In genomic region chr10:110504111-110504735, GRCh38 we compare ENCODE assay signal across 7 cellular contexts. TPM values are rescaled to one million over a fixed set of nuclear protein-coding genes. Genes with fewer than 3 reads are reported as not detected.
DNase-seq lines count a peak whose midpoint lies in the region; ATAC-seq, FAIRE-seq and TF ChIP-seq lines count a peak whose summit lies in the region.

No MANE protein-coding gene starts in this region.

- H4K20me1 ChIP-seq in SK-N-SH (ENCODE audit: insufficient read depth), result peaks cover 11% of the 10 kb centered on the region
- peaks cover 9% of the 10 kb centered on the region for H4K20me1 ChIP-seq in GM12878 (ENCODE audit: control insufficient read depth, insufficient read depth)

- peak; percentile 65 for ATAC-seq in GM18909 (IDR thresholded peaks at IDR 0.05; ENCODE audit: poor library complexity, unreplicated experiment)
- ATAC-seq in HG02973 (IDR thresholded peaks at IDR 0.05; ENCODE audit: unreplicated experiment), result peak; percentile 59
- ATAC-seq in GM12878, result peak; percentile 44
- peak; percentile 59 for ATAC-seq in lung (ENCODE audit: insufficient read depth, low FRiP score)

- H3K4me3 ChIP-seq in SK-N-SH (ENCODE audit: low read depth in 2 of 2, low read length in 1 of 2), result peak overlapping the region in 1 of 2 experiments; percentile 24; a peak in 1 of 4 replicates
- H3K4me3 ChIP-seq in GM12878, result peak overlapping the region; percentile 95
- H3K4me3 ChIP-seq in lung, result no peak overlapping the region
- no peak overlapping the region for H3K4me3 ChIP-seq in tibial artery

- FAIRE-seq in GM12878 (lab: Jason Lieb, UNC), result peak; percentile 94

- H3K4me2 ChIP-seq in SK-N-SH, result peak overlapping the region; percentile 82
- H3K4me2 ChIP-seq in GM12878 (ENCODE audit: control insufficient read depth, insufficient read depth), result peak overlapping the region; percentile 30

- intact Hi-C loops in GM12878 (cut with micrococcal nuclease; ENCODE audit: unreplicated experiment) (loop anchor here (1.0 to 10.0 kb wide), 4 partner anchors 25 to 419 kb away; partner anchors contain the start of gene PDCD4), tibial artery (cut with DNase I; ENCODE audit: low total_unique reads) (no loop called here)

- RAD21 ChIA-PET in GM12878 (lab: Charles Lee; ENCODE audit: unreplicated experiment), result interaction anchor here (0.7 to 11.3 kb wide), 18 partner anchors 8 to 194 kb away, joined by 3 to 325 read pairs (median 8); no protein-coding TSS in a partner anchor

- WGBS in SK-N-SH (ENCODE audit: low lambda C conversion rate), result 38% methylated on average over 4 of the region's 4 CpGs
- 0% methylated on average over 4 of the region's 4 CpGs for WGBS in GM12878 (ENCODE audit: insufficient coverage, insufficient replicate concordance, low lambda C conversion rate, missing lambda C conversion rate)
- WGBS in lung, 2 donors, result 4 to 6% methylated on average over 4 of the region's 4 CpGs

- in situ Hi-C loops in GM12878 (cut with MboI), result loop anchor here (5.0 kb wide), 1 partner anchor 147 kb away; no protein-coding TSS in a partner anchor

- TF ChIP-seq CTCF in SK-N-SH (IDR thresholded peaks at IDR 0.05), result no peak
- TF ChIP-seq CTCF in GM12878 (IDR thresholded peaks at IDR 0.05 in 2 of 3, conservative IDR thresholded peaks at IDR 0.05 in 1 of 3; ENCODE audit: control insufficient read depth in 2 of 3, extremely low read depth in 1 of 3, insufficient read depth in 1 of 3, low read depth in 3 of 3, low read length in 3 of 3), result no peak
- no peak for TF ChIP-seq CTCF in lung (IDR thresholded peaks at IDR 0.05; ENCODE audit: control extremely low read depth, extremely low read depth)
- no peak for TF ChIP-seq CTCF in tibial artery (IDR thresholded peaks at IDR 0.05)

- H3K79me2 ChIP-seq in SK-N-SH (ENCODE audit: insufficient read depth) (peaks cover 90% of the 10 kb centered on the region), GM12878 (ENCODE audit: control insufficient read depth, insufficient read depth, low read length) (peaks cover 66% of the 10 kb centered on the region)

- no peaks in the 10 kb centered on the region for H3K9me2 ChIP-seq in SK-N-SH

- H3K4me1 ChIP-seq in SK-N-SH (ENCODE audit: control insufficient read depth in 1 of 2, insufficient read depth in 2 of 2, low read depth in 1 of 2, low read length in 1 of 2) (peaks cover 39 to 41% of the 10 kb centered on the region in 2 experiments), GM12878 (ENCODE audit: control insufficient read depth, insufficient read depth, low read length) (peaks cover 49% of the 10 kb centered on the region), lung (ENCODE audit: control insufficient read depth in 2 of 2, insufficient read depth in 2 of 2, low read length in 2 of 2) (peaks cover 31 to 63% of the 10 kb centered on the region in 2 donors), tibial artery (peaks cover 0 to 41% (median 14%) of the 10 kb centered on the region in 4 donors)

- SMC1A ChIA-PET in GM12878 (lab: Charles Lee; ENCODE audit: uncharacterized antibody, unreplicated experiment), result interaction anchor here (0.6 to 14.7 kb wide), 31 partner anchors 8 to 198 kb away, joined by 3 to 261 read pairs (median 4); partner anchors contain the start of gene SMNDC1

- CTCF ChIA-PET in SK-N-SH (lab: Yijun Ruan, JAX), result interaction anchor here (0.9 to 2.3 kb wide), 2 partner anchors 150 to 168 kb away, joined by 3 to 10 read pairs; no protein-coding TSS in a partner anchor
- CTCF ChIA-PET in GM12878 (lab: Yijun Ruan, JAX), result interaction anchor here (1.0 to 16.7 kb wide), 12 partner anchors 12 to 301 kb away, joined by 3 to 251 read pairs (median 5); no protein-coding TSS in a partner anchor

- POLR2A ChIA-PET in SK-N-SH (lab: Yijun Ruan, JAX), result no interaction called here
- POLR2A ChIA-PET in GM12878 (lab: Charles Lee), result interaction anchor here (0.9 to 7.8 kb wide), 10 partner anchors 8 to 180 kb away, joined by 3 to 102 read pairs (median 10); no protein-coding TSS in a partner anchor

- TF ChIP-seq RAD21 in SK-N-SH (IDR thresholded peaks at IDR 0.05; ENCODE audit: low read length), result no peak
- TF ChIP-seq RAD21 in GM12878 (IDR thresholded peaks at IDR 0.05; ENCODE audit: insufficient read depth, low read depth, low read length), result peak; percentile 16; the same call in 1 of the 2 replicates

- H3K9ac ChIP-seq in SK-N-SH (peak overlapping the region; percentile 17; the same call in 1 of the 2 replicates), GM12878 (ENCODE audit: control insufficient read depth, insufficient read depth, low read length) (peak overlapping the region; percentile 54; the same call in 1 of the 2 replicates)

- H3K36me3 ChIP-seq in SK-N-SH (replicated peaks in 1 of 2; ENCODE audit: control insufficient read depth in 1 of 2, insufficient read depth in 2 of 2, low read length in 1 of 2) (peaks cover 14 to 29% of the 10 kb centered on the region in 2 experiments), GM12878 (ENCODE audit: control insufficient read depth in 2 of 2, insufficient read depth in 2 of 2, low read length in 1 of 2) (peaks cover 21 to 32% of the 10 kb centered on the region in 2 experiments), lung (ENCODE audit: control insufficient read depth in 2 of 2, insufficient read depth in 2 of 2, low read length in 2 of 2) (peaks cover 7 to 10% of the 10 kb centered on the region in 2 donors), tibial artery (peaks cover 0 to 14% (median 0%) of the 10 kb centered on the region in 3 donors)

- H3K9me3 ChIP-seq in SK-N-SH, result no peaks in the 10 kb centered on the region
- no peaks in the 10 kb centered on the region for H3K9me3 ChIP-seq in GM12878 (replicated peaks; ENCODE audit: control insufficient read depth, insufficient read depth, low read length)
- no peaks in the 10 kb centered on the region for H3K9me3 ChIP-seq in lung (ENCODE audit: control insufficient read depth in 2 of 2, insufficient read depth in 1 of 2, low read length in 1 of 2)
- no peaks in the 10 kb centered on the region for H3K9me3 ChIP-seq in tibial artery

- TF ChIP-seq EP300 in SK-N-SH (IDR thresholded peaks at IDR 0.05; ENCODE audit: borderline replicate concordance in 1 of 2, low read depth in 1 of 2, low read length in 1 of 2) (peak in 1 of 2 experiments; percentile 38; a peak in 1 of 4 replicates), GM12878 (IDR thresholded peaks at IDR 0.05; ENCODE audit: borderline replicate concordance in 1 of 2, control insufficient read depth in 1 of 2, low read depth in 2 of 2, low read length in 2 of 2) (peak; percentile 43 to 66; a peak in 2 of 4 replicates)

- DNase-seq in SK-N-SH, result no peak
- DNase-seq in GM12878 (ENCODE audit: low read depth, low spot score), result peak; percentile 93
- DNase-seq in lung (ENCODE audit: low spot score), result peak; percentile 65
- DNase-seq in tibial artery, result peak; percentile 47 to 70
- DNase-seq in D341Med (ENCODE audit: low spot score), result no peak

- H3K27me3 ChIP-seq in SK-N-SH (ENCODE audit: insufficient read depth) (no peaks in the 10 kb centered on the region), GM12878 (replicated peaks in 1 of 2; ENCODE audit: control insufficient read depth in 2 of 2, insufficient read depth in 2 of 2, low read length in 1 of 2) (no peaks in the 10 kb centered on the region), lung (ENCODE audit: control insufficient read depth, insufficient read depth) (no peaks in the 10 kb centered on the region), tibial artery (no peaks in the 10 kb centered on the region)

- peaks cover 32% of the 10 kb centered on the region for H3F3A ChIP-seq in SK-N-SH (replicated peaks; ENCODE audit: insufficient read depth)

- peak overlapping the region; percentile 80 to 90 for H3K27ac ChIP-seq in SK-N-SH (ENCODE audit: low read depth in 2 of 2, low read length in 1 of 2)
- H3K27ac ChIP-seq in GM12878 (ENCODE audit: control insufficient read depth, insufficient read depth), result peak overlapping the region; percentile 91
- peak overlapping the region; percentile 74 to 81 for H3K27ac ChIP-seq in lung (ENCODE audit: low read depth in 1 of 2, low read length in 1 of 2)
- H3K27ac ChIP-seq in tibial artery, result no peak overlapping the region

- TF ChIP-seq POLR2A in GM12878 (IDR thresholded peaks at IDR 0.05; ENCODE audit: low read depth, low read length), result no peak

- no peak overlapping the region for H2AFZ ChIP-seq in SK-N-SH (ENCODE audit: low read depth)
- H2AFZ ChIP-seq in GM12878 (ENCODE audit: control insufficient read depth, low read depth, low read length), result no peak overlapping the region

- BruUV-seq in GM12878 (replicated peaks; lab: Mats Ljungman, UMichigan), result no TSS peak

TF ChIP-seq in SK-N-SH, 30 proteins besides CTCF, POLR2A, EP300 and RAD21 (continues in another document):
- TF ChIP-seq, protein P1, sequence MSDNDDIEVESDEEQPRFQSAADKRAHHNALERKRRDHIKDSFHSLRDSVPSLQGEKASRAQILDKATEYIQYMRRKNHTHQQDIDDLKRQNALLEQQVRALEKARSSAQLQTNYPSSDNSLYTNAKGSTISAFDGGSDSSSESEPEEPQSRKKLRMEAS (IDR thresholded peaks at IDR 0.05; ENCODE audit: low read depth), result peak; percentile 60; the same call in 1 of the 2 replicates

TF ChIP-seq in GM12878, 131 proteins besides CTCF, POLR2A, EP300 and RAD21 (continues in another document):
- TF ChIP-seq FOXK2 (IDR thresholded peaks at IDR 0.05) (no peak), PAX5 (IDR thresholded peaks at IDR 0.05; ENCODE audit: borderline replicate concordance, low read depth, low read length) (0 out of 2 replicates have a peak, but pooled peaks have one; percentile 10)

RNA-seq across cellular contexts. Expression of gene DUSP5, which starts 6.5 kb away (rescaled TPM):
- 38.2 and 52.0 TPM in 2 replicates for polyA plus RNA-seq in SK-N-SH (2012; rRNA removed)
- polyA plus RNA-seq in SK-N-SH (2012; cell fraction: cytosol; rRNA removed), result 32.6 and 37.1 TPM in 2 replicates
- 60.7 and 85.8 TPM in 2 replicates for polyA plus RNA-seq in SK-N-SH (2012; cell fraction: nucleus; rRNA removed)
- 45.5 and 51.7 TPM in 2 replicates for total RNA-seq in GM12878 (2013; cell fraction: nucleolus; rRNA removed)
- total RNA-seq in GM12878 (2014; rRNA removed), result 24.1 and 26.8 TPM in 2 replicates
- 19.6 and 23.1 TPM in 2 replicates for total RNA-seq in GM12878 (2014; rRNA removed; fragmentation: Illumina TruSeq; extraction: Trizol)
- 41.6 and 44.9 TPM in 2 replicates for total RNA-seq in GM12878 (2021)
- 39.0 TPM for polyA plus RNA-seq in GM12878 (2011; ENCODE audit: low read depth)
- 77.4 and 95.9 TPM in 2 replicates for polyA plus RNA-seq in GM12878 (2011; rRNA removed)
- 141 and 145 TPM in 2 replicates for polyA plus RNA-seq in GM12878 (2011; cell fraction: cytosol; rRNA removed)
- 117 and 144 TPM in 2 replicates for polyA plus RNA-seq in GM12878 (2011; cell fraction: nucleus; rRNA removed)
- 44.8 and 52.5 TPM in 2 replicates for polyA plus RNA-seq in GM12878 (2012)
- polyA plus RNA-seq in GM12878 (2014; fragmentation: Illumina TruSeq; extraction: Trizol), result 25.3 and 27.8 TPM in 2 replicates
- 10 to 100 TPM in 1 of 2 experiments, 1 to 10 TPM in 1; 7.5 to 14.6 TPM for polyA plus RNA-seq in GM12878 (2014; fragmentation: Nextera tagmentation; extraction: Ambion mirVana)
- polyA plus RNA-seq in GM12878 (2014; rRNA removed), result 23.7 and 24.2 TPM in 2 replicates
- polyA plus RNA-seq in GM12878 (2016; fragmentation: Nextera tagmentation; extraction: Ambion mirVana), result 1 to 10 TPM; 2.1 to 6.5 TPM
- polyA minus RNA-seq in GM12878 (2011; rRNA and poly(A)+ RNA removed), result 215 and 257 TPM in 2 replicates
- polyA minus RNA-seq in GM12878 (2011; cell fraction: cytosol; rRNA and poly(A)+ RNA removed), result 123 and 126 TPM in 2 replicates
- polyA minus RNA-seq in GM12878 (2011; cell fraction: nucleus; rRNA and poly(A)+ RNA removed), result 83.2 and 120 TPM in 2 replicates
- total RNA-seq in lung, result 10 to 100 TPM; 10.3 to 13.5 TPM
- 10 to 100 TPM; 12.3 to 16.4 TPM for polyA plus RNA-seq in lung

Comparison
In these comparisons a context has a peak if more than half of its experiments do, and no peak if none do; other contexts are left out.
1. DNase-seq: peak in GM12878 (single experiment), lung (single experiment) and tibial artery (2 of 2); none in SK-N-SH (single experiment) and D341Med (single experiment).
2. H3K27ac ChIP-seq: peak in SK-N-SH (2 of 2), GM12878 (single experiment) and lung (2 of 2); none in tibial artery (0 of 2).
3. Peak in every context shown above with its lines, with median percentiles within 50 percentile points of each other: ATAC-seq.